In the genomic region with DNA sequence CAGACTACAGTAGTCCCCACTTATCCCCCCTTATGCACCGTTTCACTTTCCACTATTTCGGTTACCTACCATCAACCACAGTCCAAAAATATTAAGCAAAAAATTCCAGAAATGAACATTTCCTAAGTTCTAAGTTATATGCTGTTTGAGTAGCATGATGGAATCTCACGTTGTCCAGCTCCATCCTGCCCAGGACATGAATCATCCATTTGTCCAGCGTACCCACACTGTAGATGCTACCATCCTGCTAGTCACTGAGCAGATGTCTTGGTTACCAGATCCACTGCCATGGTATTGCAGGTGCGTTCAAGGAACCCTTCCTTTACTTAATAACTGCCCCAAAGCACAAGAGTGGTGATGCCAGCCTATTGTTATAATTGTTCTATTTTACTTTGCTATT, we compare ENCODE assay signal across 1 cellular context.
TF ChIP-seq lines count a peak whose summit lies in the region.

No MANE protein-coding gene starts in this region.

TF ChIP-seq in WTC11, 78 proteins besides CTCF, POLR2A, EP300 and RAD21 (continued from another document):
- TF ChIP-seq CBFB (CRISPR knock-in tag; IDR thresholded peaks at IDR 0.05; ENCODE audit: low read depth): no peak
- TF ChIP-seq, protein P1, sequence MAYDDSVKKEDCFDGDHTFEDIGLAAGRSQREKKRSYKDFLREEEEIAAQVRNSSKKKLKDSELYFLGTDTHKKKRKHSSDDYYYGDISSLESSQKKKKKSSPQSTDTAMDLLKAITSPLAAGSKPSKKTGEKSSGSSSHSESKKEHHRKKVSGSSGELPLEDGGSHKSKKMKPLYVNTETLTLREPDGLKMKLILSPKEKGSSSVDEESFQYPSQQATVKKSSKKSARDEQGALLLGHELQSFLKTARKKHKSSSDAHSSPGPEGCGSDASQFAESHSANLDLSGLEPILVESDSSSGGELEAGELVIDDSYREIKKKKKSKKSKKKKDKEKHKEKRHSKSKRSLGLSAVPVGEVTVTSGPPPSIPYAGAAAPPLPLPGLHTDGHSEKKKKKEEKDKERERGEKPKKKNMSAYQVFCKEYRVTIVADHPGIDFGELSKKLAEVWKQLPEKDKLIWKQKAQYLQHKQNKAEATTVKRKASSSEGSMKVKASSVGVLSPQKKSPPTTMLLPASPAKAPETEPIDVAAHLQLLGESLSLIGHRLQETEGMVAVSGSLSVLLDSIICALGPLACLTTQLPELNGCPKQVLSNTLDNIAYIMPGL (CRISPR knock-in tag; IDR thresholded peaks at IDR 0.05): no peak
- TF ChIP-seq CREM (CRISPR knock-in tag; IDR thresholded peaks at IDR 0.05): no peak
- TF ChIP-seq TP53 (CRISPR knock-in tag; IDR thresholded peaks at IDR 0.05): no peak
- no peak for TF ChIP-seq GTF2I (CRISPR knock-in tag; conservative IDR thresholded peaks at IDR 0.05)
- no peak for TF ChIP-seq ZBTB21 (CRISPR knock-in tag; IDR thresholded peaks at IDR 0.05; ENCODE audit: borderline replicate concordance)
- TF ChIP-seq, protein P2, sequence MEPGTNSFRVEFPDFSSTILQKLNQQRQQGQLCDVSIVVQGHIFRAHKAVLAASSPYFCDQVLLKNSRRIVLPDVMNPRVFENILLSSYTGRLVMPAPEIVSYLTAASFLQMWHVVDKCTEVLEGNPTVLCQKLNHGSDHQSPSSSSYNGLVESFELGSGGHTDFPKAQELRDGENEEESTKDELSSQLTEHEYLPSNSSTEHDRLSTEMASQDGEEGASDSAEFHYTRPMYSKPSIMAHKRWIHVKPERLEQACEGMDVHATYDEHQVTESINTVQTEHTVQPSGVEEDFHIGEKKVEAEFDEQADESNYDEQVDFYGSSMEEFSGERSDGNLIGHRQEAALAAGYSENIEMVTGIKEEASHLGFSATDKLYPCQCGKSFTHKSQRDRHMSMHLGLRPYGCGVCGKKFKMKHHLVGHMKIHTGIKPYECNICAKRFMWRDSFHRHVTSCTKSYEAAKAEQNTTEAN (CRISPR knock-in tag; IDR thresholded peaks at IDR 0.05): no peak
